ENCODE assay signal across 23 cellular contexts in genomic region chr16:58472827-58473226, GRCh38.
"Had no signal": no experiment of that assay in that cellular context is flagged by ENCODE, and none has a peak within 500 bp of the region (broad histone marks: within the 10 kb centered on the region; RNA-seq: fewer than 3 reads in every experiment).

No MANE protein-coding gene starts in this region.

- H3K4me1 ChIP-seq: right lobe of liver, stomach, tibial artery had no signal

- ATAC-seq: esophagus mucosa; naive thymus-derived CD8-positive, alpha-beta T cell; right lobe of liver; stimulated activated effector memory CD8-positive, alpha-beta T cell treated with anti-CD3 and anti-CD28 coated beads, Interleukin-12 subunit alpha, Interleukin-12 subunit beta, amount 100 ng/mL, for 72 hours had no signal

- H3K4me3 ChIP-seq: right lobe of liver, SK-N-MC, stomach, tibial artery had no signal

- DNase-seq: activated CD4-positive, alpha-beta T cell treated with anti-CD3 and anti-CD28 coated beads for 4 hours; activated CD4-positive, alpha-beta T cell treated with anti-CD3 and anti-CD28 coated beads, Interleukin-2, amount 50 U/mL, for 48 hours; activated CD4-positive, CD25-positive, alpha-beta regulatory T cell; activated CD8-positive, alpha-beta memory T cell treated with anti-CD3 and anti-CD28 coated beads for 24 hours; activated effector memory CD4-positive, alpha-beta T cell treated with Interleukin-2 at 50 U/mL for 16 hours; activated naive CD4-positive, alpha-beta T cell treated with Interleukin-2 at 50 U/mL for 16 hours; activated naive CD8-positive, alpha-beta T cell treated with anti-CD3 and anti-CD28 coated beads, Interleukin-2, amount 10 ng/mL, durations not matched to agents 7 days and 5 days; amniotic stem cell; brain microvascular endothelial cell; central memory CD4-positive, alpha-beta T cell; foreskin fibroblast; mesenchymal stem cell; naive thymus-derived CD8-positive, alpha-beta T cell; posterior cingulate gyrus; right lobe of liver; stimulated activated CD4-positive, alpha-beta T cell treated with anti-CD3 and anti-CD28 coated beads, Interleukin-4, amount 100 ng/mL, for 24 hours; stomach; tibial artery had no signal

- H3K9me3 Mint-ChIP-seq: activated naive CD8-positive, alpha-beta T cell treated with anti-CD3 and anti-CD28 coated beads, Interleukin-2, amount 10 ng/mL, durations not matched to agents 7 days and 5 days; dendritic cell treated with granulocyte-macrophage colony-stimulating factor and Interleukin-4, amounts not matched to agents 40 ng/mL and 50 ng/mL, for 4 days; naive thymus-derived CD8-positive, alpha-beta T cell; stimulated activated effector memory CD8-positive, alpha-beta T cell treated with anti-CD3 and anti-CD28 coated beads, Interleukin-12 subunit alpha, Interleukin-12 subunit beta, amount 100 ng/mL, for 72 hours had no signal

- H3K36me3 ChIP-seq: brain microvascular endothelial cell, right lobe of liver, stomach, tibial artery had no signal

- H3K27me3 ChIP-seq: right lobe of liver had no signal

- H3K27ac ChIP-seq: brain microvascular endothelial cell, right lobe of liver, SK-N-MC, stomach, tibial artery had no signal

- H3K9me3 ChIP-seq: right lobe of liver, stomach, tibial artery had no signal

- H3K4me1 Mint-ChIP-seq: activated naive CD8-positive, alpha-beta T cell treated with anti-CD3 and anti-CD28 coated beads, Interleukin-2, amount 10 ng/mL, durations not matched to agents 7 days and 5 days; stimulated activated effector memory CD8-positive, alpha-beta T cell treated with anti-CD3 and anti-CD28 coated beads, Interleukin-12 subunit alpha, Interleukin-12 subunit beta, amount 100 ng/mL, for 72 hours had no signal

- H3K4me3 Mint-ChIP-seq: activated naive CD8-positive, alpha-beta T cell treated with anti-CD3 and anti-CD28 coated beads, Interleukin-2, amount 10 ng/mL, durations not matched to agents 7 days and 5 days; dendritic cell treated with granulocyte-macrophage colony-stimulating factor and Interleukin-4, amounts not matched to agents 40 ng/mL and 50 ng/mL, for 4 days; endodermal cell; naive thymus-derived CD8-positive, alpha-beta T cell; stimulated activated effector memory CD8-positive, alpha-beta T cell treated with anti-CD3 and anti-CD28 coated beads, Interleukin-12 subunit alpha, Interleukin-12 subunit beta, amount 100 ng/mL, for 72 hours had no signal

- H3K27ac Mint-ChIP-seq: activated naive CD8-positive, alpha-beta T cell treated with anti-CD3 and anti-CD28 coated beads, Interleukin-2, amount 10 ng/mL, durations not matched to agents 7 days and 5 days; dendritic cell treated with granulocyte-macrophage colony-stimulating factor and Interleukin-4, amounts not matched to agents 40 ng/mL and 50 ng/mL, for 4 days; stimulated activated effector memory CD8-positive, alpha-beta T cell treated with anti-CD3 and anti-CD28 coated beads, Interleukin-12 subunit alpha, Interleukin-12 subunit beta, amount 100 ng/mL, for 72 hours had no signal
